In genomic region chr19:860481-861098, GRCh38 we compare ENCODE assay signal across 8 cellular contexts. TPM values are rescaled to one million over a fixed set of nuclear protein-coding genes. Genes with fewer than 3 reads are reported as not detected.
DNase-seq lines count a peak whose midpoint lies in the region; ATAC-seq and TF ChIP-seq lines count a peak whose summit lies in the region.

No MANE protein-coding gene starts in this region.

- POLR2A ChIA-PET in WTC11 (lab: Charles Lee) = no interaction called here

- H3K9me3 Mint-ChIP-seq in WTC11 = no peaks in the 10 kb centered on the region
- H3K9me3 Mint-ChIP-seq in stimulated activated naive B cell treated with anti-CD40 and anti-IgM and Interleukin-4, amounts not matched to agents 10 μg/mL and 1 μg/mL and 100 μg/mL, for 72 hours = peaks cover 0 to 1% of the 10 kb centered on the region in 2 donors

- TF ChIP-seq CTCF in WTC11 (IDR thresholded peaks at IDR 0.05) = no peak

- H3K4me1 Mint-ChIP-seq in WTC11 = no peaks in the 10 kb centered on the region; the same call in 1 of the 2 replicates
- peaks cover 10 to 27% of the 10 kb centered on the region in 2 donors for H3K4me1 Mint-ChIP-seq in stimulated activated naive B cell treated with anti-CD40 and anti-IgM and Interleukin-4, amounts not matched to agents 10 μg/mL and 1 μg/mL and 100 μg/mL, for 72 hours

- CTCF ChIA-PET in WTC11 (lab: Charles Lee) = interaction anchor here (0.7 kb wide), 1 partner anchor 383 kb away, joined by 4 read pairs; no protein-coding TSS in a partner anchor

- peaks cover 35% of the 10 kb centered on the region for H3K27me3 Mint-ChIP-seq in WTC11 (ENCODE audit: low read depth)
- peaks cover 11 to 34% of the 10 kb centered on the region in 2 donors for H3K27me3 Mint-ChIP-seq in stimulated activated naive B cell treated with anti-CD40 and anti-IgM and Interleukin-4, amounts not matched to agents 10 μg/mL and 1 μg/mL and 100 μg/mL, for 72 hours

- ATAC-seq in WTC11 (no peak), GM18909 (IDR thresholded peaks at IDR 0.05; ENCODE audit: poor library complexity, unreplicated experiment) (no peak), HG03196 (IDR thresholded peaks at IDR 0.05; ENCODE audit: unreplicated experiment) (no peak)
- ATAC-seq in stimulated activated naive B cell treated with anti-CD40 and anti-IgM and Interleukin-4, amounts not matched to agents 10 μg/mL and 1 μg/mL and 100 μg/mL, for 72 hours (replicated peaks) = peak; percentile 52 to 56

- H3K4me3 Mint-ChIP-seq in WTC11 = 0 out of 2 replicates have a peak overlapping the region, but pooled peaks have one; percentile 22
- H3K4me3 Mint-ChIP-seq in stimulated activated naive B cell treated with anti-CD40 and anti-IgM and Interleukin-4, amounts not matched to agents 10 μg/mL and 1 μg/mL and 100 μg/mL, for 72 hours = peak overlapping the region; percentile 67 to 72

- DNase-seq in ELR (ENCODE audit: low read depth) = peak; percentile 36
- peak; percentile 94 for DNase-seq in LoVo (ENCODE audit: low spot score)
- DNase-seq in WTC11 (ENCODE audit: low spot score) = peak; percentile 60
- DNase-seq in dermis blood vessel endothelial cell = peak; percentile 49
- DNase-seq in lung microvascular endothelial cell (ENCODE audit: low read depth in 2 of 2) = peak; percentile 33 to 51
- DNase-seq in stimulated activated naive B cell treated with anti-CD40 and anti-IgM and Interleukin-4, amounts not matched to agents 10 μg/mL and 1 μg/mL and 100 μg/mL, for 72 hours = peak; percentile 63

- H3K36me3 Mint-ChIP-seq in WTC11 = no peaks in the 10 kb centered on the region
- H3K36me3 Mint-ChIP-seq in stimulated activated naive B cell treated with anti-CD40 and anti-IgM and Interleukin-4, amounts not matched to agents 10 μg/mL and 1 μg/mL and 100 μg/mL, for 72 hours = peaks cover 0 to 1% of the 10 kb centered on the region in 2 donors

- no peak overlapping the region for H3K27ac Mint-ChIP-seq in WTC11
- H3K27ac Mint-ChIP-seq in stimulated activated naive B cell treated with anti-CD40 and anti-IgM and Interleukin-4, amounts not matched to agents 10 μg/mL and 1 μg/mL and 100 μg/mL, for 72 hours = peak overlapping the region; percentile 56

TF ChIP-seq in WTC11, 78 proteins besides CTCF, POLR2A, EP300 and RAD21 (continues in another document):
- no peak for TF ChIP-seq FOXK1 (CRISPR knock-in tag; IDR thresholded peaks at IDR 0.05)
- TF ChIP-seq NR1H2 (CRISPR knock-in tag; IDR thresholded peaks at IDR 0.05) = no peak
- no peak for TF ChIP-seq SOX15 (CRISPR knock-in tag; IDR thresholded peaks at IDR 0.05)
- TF ChIP-seq, protein P1, sequence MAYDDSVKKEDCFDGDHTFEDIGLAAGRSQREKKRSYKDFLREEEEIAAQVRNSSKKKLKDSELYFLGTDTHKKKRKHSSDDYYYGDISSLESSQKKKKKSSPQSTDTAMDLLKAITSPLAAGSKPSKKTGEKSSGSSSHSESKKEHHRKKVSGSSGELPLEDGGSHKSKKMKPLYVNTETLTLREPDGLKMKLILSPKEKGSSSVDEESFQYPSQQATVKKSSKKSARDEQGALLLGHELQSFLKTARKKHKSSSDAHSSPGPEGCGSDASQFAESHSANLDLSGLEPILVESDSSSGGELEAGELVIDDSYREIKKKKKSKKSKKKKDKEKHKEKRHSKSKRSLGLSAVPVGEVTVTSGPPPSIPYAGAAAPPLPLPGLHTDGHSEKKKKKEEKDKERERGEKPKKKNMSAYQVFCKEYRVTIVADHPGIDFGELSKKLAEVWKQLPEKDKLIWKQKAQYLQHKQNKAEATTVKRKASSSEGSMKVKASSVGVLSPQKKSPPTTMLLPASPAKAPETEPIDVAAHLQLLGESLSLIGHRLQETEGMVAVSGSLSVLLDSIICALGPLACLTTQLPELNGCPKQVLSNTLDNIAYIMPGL (CRISPR knock-in tag; IDR thresholded peaks at IDR 0.05) = 0 out of 2 replicates have a peak, but pooled peaks have one; percentile 47
- TF ChIP-seq USF2 (CRISPR knock-in tag; IDR thresholded peaks at IDR 0.05) = no peak
- TF ChIP-seq CBFB (CRISPR knock-in tag; IDR thresholded peaks at IDR 0.05; ENCODE audit: low read depth) = no peak
- TF ChIP-seq ETV6 (CRISPR knock-in tag; IDR thresholded peaks at IDR 0.05) = no peak
- TF ChIP-seq, protein P2, sequence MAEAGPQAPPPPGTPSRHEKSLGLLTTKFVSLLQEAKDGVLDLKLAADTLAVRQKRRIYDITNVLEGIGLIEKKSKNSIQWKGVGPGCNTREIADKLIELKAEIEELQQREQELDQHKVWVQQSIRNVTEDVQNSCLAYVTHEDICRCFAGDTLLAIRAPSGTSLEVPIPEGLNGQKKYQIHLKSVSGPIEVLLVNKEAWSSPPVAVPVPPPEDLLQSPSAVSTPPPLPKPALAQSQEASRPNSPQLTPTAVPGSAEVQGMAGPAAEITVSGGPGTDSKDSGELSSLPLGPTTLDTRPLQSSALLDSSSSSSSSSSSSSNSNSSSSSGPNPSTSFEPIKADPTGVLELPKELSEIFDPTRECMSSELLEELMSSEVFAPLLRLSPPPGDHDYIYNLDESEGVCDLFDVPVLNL (CRISPR knock-in tag; IDR thresholded peaks at IDR 0.05; ENCODE audit: borderline replicate concordance, low read depth) = no peak
- no peak for TF ChIP-seq ZNF232 (CRISPR knock-in tag; IDR thresholded peaks at IDR 0.05)
- TF ChIP-seq ZNF121 (CRISPR knock-in tag; IDR thresholded peaks at IDR 0.05) = 0 out of 2 replicates have a peak, but pooled peaks have one; percentile 20
- TF ChIP-seq ZNF416 (CRISPR knock-in tag; IDR thresholded peaks at IDR 0.05) = no peak
- TF ChIP-seq ZNF263 (CRISPR knock-in tag; IDR thresholded peaks at IDR 0.05; ENCODE audit: low read depth) = no peak
- no peak for TF ChIP-seq NR2C2 (CRISPR knock-in tag; IDR thresholded peaks at IDR 0.05)
- no peak for TF ChIP-seq JAZF1 (CRISPR knock-in tag; IDR thresholded peaks at IDR 0.05)
- TF ChIP-seq ZNF532 (CRISPR knock-in tag; IDR thresholded peaks at IDR 0.05; ENCODE audit: borderline replicate concordance) = no peak
- TF ChIP-seq SP1 (CRISPR knock-in tag; conservative IDR thresholded peaks at IDR 0.05) = no peak
- peak; percentile 44; the same call in 1 of the 2 replicates for TF ChIP-seq MAX (CRISPR knock-in tag; IDR thresholded peaks at IDR 0.05)
- no peak for TF ChIP-seq ZNF671 (CRISPR knock-in tag; IDR thresholded peaks at IDR 0.05)

RNA-seq across cellular contexts. Expression of gene CFD, which starts 1.1 kb away (rescaled TPM):
- total RNA-seq in WTC11 (2021) (1.7 to 2.7 TPM (median 2.5 TPM) in 3 replicates), dermis blood vessel endothelial cell (2.5 TPM in 1 of 2 replicates, not detected in the other), lung microvascular endothelial cell (1.2 and 3.9 TPM in 2 replicates)

RNA-seq across cellular contexts. Expression of gene ELANE, which starts 8.5 kb away (rescaled TPM):
- total RNA-seq in WTC11 (2021) (not detected in 3 replicates), dermis blood vessel endothelial cell (not detected in 2 replicates), lung microvascular endothelial cell (not detected in 2 replicates)

RNA-seq across cellular contexts. Expression of gene PRTN3, which starts 19.8 kb away (rescaled TPM):
- total RNA-seq in WTC11 (2021) = 0.53 to 0.82 TPM (median 0.61 TPM) in 3 replicates
- not detected in 2 replicates for total RNA-seq in dermis blood vessel endothelial cell
- not detected in 2 replicates for total RNA-seq in lung microvascular endothelial cell

RNA-seq across cellular contexts. Expression of gene MED16, which starts 32.4 kb away (rescaled TPM):
- total RNA-seq in WTC11 (2021) (66.9 to 88.8 TPM (median 84.5 TPM) in 3 replicates), dermis blood vessel endothelial cell (40.5 and 64.0 TPM in 2 replicates), lung microvascular endothelial cell (19.0 TPM in 2 replicates)

RNA-seq across cellular contexts. Expression of gene RNU6-9, which starts 32.7 kb away (rescaled TPM):
- total RNA-seq in WTC11 (2021) (not detected in 3 replicates), dermis blood vessel endothelial cell (not detected in 2 replicates), lung microvascular endothelial cell (not detected in 2 replicates)

Comparison
In these comparisons a context has a peak if more than half of its experiments do, and no peak if none do; other contexts are left out.
1. DNase-seq: peak in every context shown above with its lines; median percentile 94 in LoVo; 63 in stimulated activated naive B cell treated with anti-CD40 and anti-IgM and Interleukin-4, amounts not matched to agents 10 μg/mL and 1 μg/mL and 100 μg/mL, for 72 hours; 60 in WTC11; 49 in dermis blood vessel endothelial cell; 42 in lung microvascular endothelial cell; 36 in ELR.
2. ATAC-seq: peak in stimulated activated naive B cell treated with anti-CD40 and anti-IgM and Interleukin-4, amounts not matched to agents 10 μg/mL and 1 μg/mL and 100 μg/mL, for 72 hours (2 of 2); none in WTC11 (single experiment), GM18909 (single experiment) and HG03196 (single experiment).